In the genomic region with DNA sequence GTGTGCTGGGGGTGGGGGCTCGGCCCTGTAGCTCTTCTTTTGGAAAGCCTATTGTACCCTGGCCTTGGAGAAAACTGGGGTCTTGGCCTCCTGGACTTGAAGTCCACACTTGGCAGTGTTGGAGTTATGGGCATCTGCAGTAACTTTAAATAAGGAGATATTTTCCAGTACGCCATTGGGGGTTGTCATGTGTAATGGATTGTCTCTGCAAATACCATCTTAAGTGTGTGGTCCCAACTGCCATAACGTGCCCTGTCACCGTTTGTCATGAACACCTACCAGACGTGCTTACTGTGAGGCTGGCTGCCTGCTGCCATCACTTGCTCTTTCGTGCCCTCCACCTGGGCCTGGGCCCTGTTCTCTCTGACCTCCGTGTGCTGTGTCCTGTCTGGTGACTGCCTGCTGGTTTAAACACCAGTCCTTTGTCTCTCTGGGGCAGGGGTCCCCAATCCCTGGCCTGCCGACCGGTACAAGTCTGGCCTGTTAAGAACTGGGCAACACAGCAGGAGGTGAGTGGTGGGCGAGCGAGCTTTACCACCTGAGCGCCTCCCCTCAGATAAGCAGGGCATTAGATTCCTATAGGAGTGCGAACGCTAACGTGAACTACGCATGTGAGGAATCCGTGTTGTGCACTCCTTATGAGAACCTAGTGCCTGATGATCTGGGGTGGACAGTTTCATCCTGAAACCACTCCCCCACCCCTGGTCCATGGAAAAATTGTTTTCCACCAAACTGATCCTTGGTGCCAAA, we compare ENCODE assay signal across 1 cellular context.
TF ChIP-seq lines count a peak whose summit lies in the region.

No MANE protein-coding gene starts in this region.

TF ChIP-seq in K562, 482 proteins besides CTCF, POLR2A, EP300 and RAD21 (continued from another document and continues in another):
- TF ChIP-seq SMARCE1 (IDR thresholded peaks at IDR 0.05) (no peak), HDAC6 (IDR thresholded peaks at IDR 0.05; ENCODE audit: low read depth, low read length) (no peak), ZNF133 (CRISPR knock-in tag; IDR thresholded peaks at IDR 0.05) (no peak), SIN3B (IDR thresholded peaks at IDR 0.05; ENCODE audit: low read depth) (no peak), CBFA2T3 (IDR thresholded peaks at IDR 0.05) (no peak), RFX7 (CRISPR knock-in tag; IDR thresholded peaks at IDR 0.05) (peak; percentile 82), KLF1 (tag; IDR thresholded peaks at IDR 0.05) (no peak), HEY1 (CRISPR knock-in tag; IDR thresholded peaks at IDR 0.05; ENCODE audit: borderline replicate concordance) (no peak), CBX3 (IDR thresholded peaks at IDR 0.05; ENCODE audit: borderline replicate concordance in 1 of 2, low read length in 2 of 2) (no peak), HDAC3 (IDR thresholded peaks at IDR 0.05; ENCODE audit: borderline replicate concordance, partially characterized antibody) (no peak), KAT2B (IDR thresholded peaks at IDR 0.05; ENCODE audit: low read depth, low read length) (no peak), GTF2F1 (IDR thresholded peaks at IDR 0.05; ENCODE audit: low read depth, low read length) (no peak), CREBBP (IDR thresholded peaks at IDR 0.05; ENCODE audit: low read depth, low read length) (no peak), CC2D1A (IDR thresholded peaks at IDR 0.05) (no peak), BHLHE40 (IDR thresholded peaks at IDR 0.05; ENCODE audit: low read length) (no peak), RFX5 (IDR thresholded peaks at IDR 0.05; ENCODE audit: low read depth, low read length) (no peak), ETV5 (CRISPR knock-in tag; IDR thresholded peaks at IDR 0.05; ENCODE audit: low read depth) (no peak), ZFP1 (CRISPR knock-in tag; IDR thresholded peaks at IDR 0.05) (no peak), MECOM (CRISPR knock-in tag; IDR thresholded peaks at IDR 0.05) (no peak), YBX1 (IDR thresholded peaks at IDR 0.05) (no peak), ZNF445 (CRISPR knock-in tag; IDR thresholded peaks at IDR 0.05; ENCODE audit: low read depth) (0 out of 2 replicates have a peak, but pooled peaks have one; percentile 2), SOX6 (IDR thresholded peaks at IDR 0.05) (no peak), POLR2AphosphoS5 (IDR thresholded peaks at IDR 0.05; ENCODE audit: control insufficient read depth, insufficient read depth, low read depth, low read length) (0 out of 2 replicates have a peak, but pooled peaks have one; percentile 1), DDX20 (tag; IDR thresholded peaks at IDR 0.05; ENCODE audit: low read depth) (no peak), SUPT5H (IDR thresholded peaks at IDR 0.05) (peak; percentile 77), MXI1 (IDR thresholded peaks at IDR 0.05; ENCODE audit: low read depth, low read length) (no peak), SMARCA4 (IDR thresholded peaks at IDR 0.05) (no peak), NFE2 (IDR thresholded peaks at IDR 0.05; ENCODE audit: low read depth) (0 out of 2 replicates have a peak, but pooled peaks have one; percentile 5), MTA2 (IDR thresholded peaks at IDR 0.05; ENCODE audit: low read depth) (no peak), CSDE1 (IDR thresholded peaks at IDR 0.05) (no peak), CTBP1 (IDR thresholded peaks at IDR 0.05; ENCODE audit: borderline replicate concordance) (no peak)
- TF ChIP-seq, protein P1, sequence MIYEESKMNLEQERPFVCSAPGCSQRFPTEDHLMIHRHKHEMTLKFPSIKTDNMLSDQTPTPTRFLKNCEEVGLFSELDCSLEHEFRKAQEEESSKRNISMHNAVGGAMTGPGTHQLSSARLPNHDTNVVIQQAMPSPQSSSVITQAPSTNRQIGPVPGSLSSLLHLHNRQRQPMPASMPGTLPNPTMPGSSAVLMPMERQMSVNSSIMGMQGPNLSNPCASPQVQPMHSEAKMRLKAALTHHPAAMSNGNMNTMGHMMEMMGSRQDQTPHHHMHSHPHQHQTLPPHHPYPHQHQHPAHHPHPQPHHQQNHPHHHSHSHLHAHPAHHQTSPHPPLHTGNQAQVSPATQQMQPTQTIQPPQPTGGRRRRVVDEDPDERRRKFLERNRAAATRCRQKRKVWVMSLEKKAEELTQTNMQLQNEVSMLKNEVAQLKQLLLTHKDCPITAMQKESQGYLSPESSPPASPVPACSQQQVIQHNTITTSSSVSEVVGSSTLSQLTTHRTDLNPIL (CRISPR knock-in tag; IDR thresholded peaks at IDR 0.05), result no peak
- TF ChIP-seq, protein P2, sequence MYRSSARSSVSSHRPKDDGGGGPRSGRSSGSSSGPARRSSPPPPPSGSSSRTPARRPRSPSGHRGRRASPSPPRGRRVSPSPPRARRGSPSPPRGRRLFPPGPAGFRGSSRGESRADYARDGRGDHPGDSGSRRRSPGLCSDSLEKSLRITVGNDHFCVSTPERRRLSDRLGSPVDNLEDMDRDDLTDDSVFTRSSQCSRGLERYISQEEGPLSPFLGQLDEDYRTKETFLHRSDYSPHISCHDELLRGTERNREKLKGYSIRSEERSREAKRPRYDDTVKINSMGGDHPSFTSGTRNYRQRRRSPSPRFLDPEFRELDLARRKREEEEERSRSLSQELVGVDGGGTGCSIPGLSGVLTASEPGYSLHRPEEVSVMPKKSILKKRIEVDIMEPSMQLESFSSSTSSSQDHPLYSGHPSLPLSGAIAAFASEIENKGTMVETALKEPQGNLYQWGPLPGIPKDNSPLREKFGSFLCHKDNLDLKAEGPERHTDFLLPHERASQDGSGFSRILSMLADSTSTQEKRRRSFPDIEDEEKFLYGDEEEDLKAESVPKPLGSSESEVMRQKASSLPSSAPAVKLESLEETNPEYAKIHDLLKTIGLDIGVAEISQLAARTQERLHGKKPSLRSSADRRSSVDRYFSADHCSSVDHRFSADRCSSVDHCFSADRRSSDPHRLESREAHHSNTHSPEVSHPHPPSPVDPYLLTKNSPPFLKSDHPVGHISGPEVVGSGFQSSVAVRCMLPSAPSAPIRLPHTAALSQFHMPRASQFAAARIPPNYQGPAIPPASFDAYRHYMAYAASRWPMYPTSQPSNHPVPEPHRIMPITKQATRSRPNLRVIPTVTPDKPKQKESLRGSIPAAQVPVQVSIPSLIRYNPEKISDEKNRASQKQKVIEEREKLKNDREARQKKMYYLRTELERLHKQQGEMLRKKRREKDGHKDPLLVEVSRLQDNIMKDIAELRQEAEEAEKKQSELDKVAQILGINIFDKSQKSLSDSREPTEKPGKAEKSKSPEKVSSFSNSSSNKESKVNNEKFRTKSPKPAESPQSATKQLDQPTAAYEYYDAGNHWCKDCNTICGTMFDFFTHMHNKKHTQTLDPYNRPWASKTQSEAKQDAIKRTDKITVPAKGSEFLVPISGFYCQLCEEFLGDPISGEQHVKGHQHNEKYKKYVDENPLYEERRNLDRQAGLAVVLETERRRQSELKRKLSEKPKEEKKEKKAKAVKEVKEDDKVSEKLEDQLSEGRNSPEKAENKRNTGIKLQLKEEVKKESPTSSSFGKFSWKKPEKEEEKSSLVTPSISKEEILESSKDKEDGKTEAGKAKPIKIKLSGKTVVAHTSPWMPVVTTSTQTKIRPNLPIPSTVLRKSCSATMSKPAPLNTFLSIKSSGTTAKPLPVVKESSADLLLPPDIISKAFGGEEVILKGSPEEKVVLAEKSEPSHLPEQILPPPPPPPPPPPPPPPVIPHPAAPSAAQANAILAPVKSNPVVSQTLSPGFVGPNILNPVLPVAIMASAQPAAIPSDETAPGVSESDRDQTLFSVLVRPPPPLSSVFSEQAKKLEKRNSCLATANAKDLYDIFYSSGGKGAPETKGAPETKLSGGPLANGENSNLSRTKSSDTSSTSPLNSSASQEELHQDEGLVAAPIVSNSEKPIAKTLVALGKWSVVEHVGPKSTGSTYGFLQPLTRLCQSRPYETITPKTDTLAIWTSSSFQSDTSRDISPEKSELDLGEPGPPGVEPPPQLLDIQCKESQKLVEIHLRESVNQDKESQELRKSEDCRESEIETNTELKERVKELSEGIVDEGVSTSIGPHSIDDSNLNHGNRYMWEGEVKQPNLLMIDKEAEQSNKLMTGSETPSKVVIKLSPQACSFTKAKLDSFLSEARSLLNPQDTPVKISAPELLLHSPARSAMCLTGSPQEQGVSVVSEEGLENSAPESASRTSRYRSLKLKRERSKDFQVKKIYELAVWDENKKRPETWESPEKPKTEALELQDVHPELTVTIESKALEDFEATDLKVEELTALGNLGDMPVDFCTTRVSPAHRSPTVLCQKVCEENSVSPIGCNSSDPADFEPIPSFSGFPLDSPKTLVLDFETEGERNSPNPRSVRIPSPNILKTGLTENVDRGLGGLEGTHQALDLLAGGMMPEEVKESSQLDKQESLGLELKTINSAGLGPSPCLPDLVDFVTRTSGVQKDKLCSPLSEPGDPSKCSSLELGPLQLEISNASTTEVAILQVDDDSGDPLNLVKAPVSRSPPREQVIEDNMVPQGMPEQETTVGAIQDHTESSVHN (IDR thresholded peaks at IDR 0.05; ENCODE audit: borderline replicate concordance in 1 of 2, low read depth in 1 of 2), result no peak
- TF ChIP-seq, protein P3, sequence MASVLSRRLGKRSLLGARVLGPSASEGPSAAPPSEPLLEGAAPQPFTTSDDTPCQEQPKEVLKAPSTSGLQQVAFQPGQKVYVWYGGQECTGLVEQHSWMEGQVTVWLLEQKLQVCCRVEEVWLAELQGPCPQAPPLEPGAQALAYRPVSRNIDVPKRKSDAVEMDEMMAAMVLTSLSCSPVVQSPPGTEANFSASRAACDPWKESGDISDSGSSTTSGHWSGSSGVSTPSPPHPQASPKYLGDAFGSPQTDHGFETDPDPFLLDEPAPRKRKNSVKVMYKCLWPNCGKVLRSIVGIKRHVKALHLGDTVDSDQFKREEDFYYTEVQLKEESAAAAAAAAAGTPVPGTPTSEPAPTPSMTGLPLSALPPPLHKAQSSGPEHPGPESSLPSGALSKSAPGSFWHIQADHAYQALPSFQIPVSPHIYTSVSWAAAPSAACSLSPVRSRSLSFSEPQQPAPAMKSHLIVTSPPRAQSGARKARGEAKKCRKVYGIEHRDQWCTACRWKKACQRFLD (CRISPR knock-in tag; IDR thresholded peaks at IDR 0.05), result no peak
- TF ChIP-seq, protein P4, sequence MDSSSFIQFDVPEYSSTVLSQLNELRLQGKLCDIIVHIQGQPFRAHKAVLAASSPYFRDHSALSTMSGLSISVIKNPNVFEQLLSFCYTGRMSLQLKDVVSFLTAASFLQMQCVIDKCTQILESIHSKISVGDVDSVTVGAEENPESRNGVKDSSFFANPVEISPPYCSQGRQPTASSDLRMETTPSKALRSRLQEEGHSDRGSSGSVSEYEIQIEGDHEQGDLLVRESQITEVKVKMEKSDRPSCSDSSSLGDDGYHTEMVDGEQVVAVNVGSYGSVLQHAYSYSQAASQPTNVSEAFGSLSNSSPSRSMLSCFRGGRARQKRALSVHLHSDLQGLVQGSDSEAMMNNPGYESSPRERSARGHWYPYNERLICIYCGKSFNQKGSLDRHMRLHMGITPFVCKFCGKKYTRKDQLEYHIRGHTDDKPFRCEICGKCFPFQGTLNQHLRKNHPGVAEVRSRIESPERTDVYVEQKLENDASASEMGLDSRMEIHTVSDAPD (CRISPR knock-in tag; IDR thresholded peaks at IDR 0.05), result no peak
- TF ChIP-seq, protein P5, sequence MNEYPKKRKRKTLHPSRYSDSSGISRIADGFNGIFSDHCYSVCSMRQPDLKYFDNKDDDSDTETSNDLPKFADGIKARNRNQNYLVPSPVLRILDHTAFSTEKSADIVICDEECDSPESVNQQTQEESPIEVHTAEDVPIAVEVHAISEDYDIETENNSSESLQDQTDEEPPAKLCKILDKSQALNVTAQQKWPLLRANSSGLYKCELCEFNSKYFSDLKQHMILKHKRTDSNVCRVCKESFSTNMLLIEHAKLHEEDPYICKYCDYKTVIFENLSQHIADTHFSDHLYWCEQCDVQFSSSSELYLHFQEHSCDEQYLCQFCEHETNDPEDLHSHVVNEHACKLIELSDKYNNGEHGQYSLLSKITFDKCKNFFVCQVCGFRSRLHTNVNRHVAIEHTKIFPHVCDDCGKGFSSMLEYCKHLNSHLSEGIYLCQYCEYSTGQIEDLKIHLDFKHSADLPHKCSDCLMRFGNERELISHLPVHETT (CRISPR knock-in tag; conservative IDR thresholded peaks at IDR 0.05 in 1 of 2, IDR thresholded peaks at IDR 0.05 in 1 of 2), result 0 out of 4 replicates have a peak, but pooled peaks of 1 of the 2 experiments have one; percentile 13
- TF ChIP-seq, protein P6, sequence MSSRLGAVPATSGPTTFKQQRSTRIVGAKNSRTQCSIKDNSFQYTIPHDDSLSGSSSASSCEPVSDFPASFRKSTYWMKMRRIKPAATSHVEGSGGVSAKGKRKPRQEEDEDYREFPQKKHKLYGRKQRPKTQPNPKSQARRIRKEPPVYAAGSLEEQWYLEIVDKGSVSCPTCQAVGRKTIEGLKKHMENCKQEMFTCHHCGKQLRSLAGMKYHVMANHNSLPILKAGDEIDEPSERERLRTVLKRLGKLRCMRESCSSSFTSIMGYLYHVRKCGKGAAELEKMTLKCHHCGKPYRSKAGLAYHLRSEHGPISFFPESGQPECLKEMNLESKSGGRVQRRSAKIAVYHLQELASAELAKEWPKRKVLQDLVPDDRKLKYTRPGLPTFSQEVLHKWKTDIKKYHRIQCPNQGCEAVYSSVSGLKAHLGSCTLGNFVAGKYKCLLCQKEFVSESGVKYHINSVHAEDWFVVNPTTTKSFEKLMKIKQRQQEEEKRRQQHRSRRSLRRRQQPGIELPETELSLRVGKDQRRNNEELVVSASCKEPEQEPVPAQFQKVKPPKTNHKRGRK (tag; IDR thresholded peaks at IDR 0.05), result no peak
- TF ChIP-seq, protein P7, sequence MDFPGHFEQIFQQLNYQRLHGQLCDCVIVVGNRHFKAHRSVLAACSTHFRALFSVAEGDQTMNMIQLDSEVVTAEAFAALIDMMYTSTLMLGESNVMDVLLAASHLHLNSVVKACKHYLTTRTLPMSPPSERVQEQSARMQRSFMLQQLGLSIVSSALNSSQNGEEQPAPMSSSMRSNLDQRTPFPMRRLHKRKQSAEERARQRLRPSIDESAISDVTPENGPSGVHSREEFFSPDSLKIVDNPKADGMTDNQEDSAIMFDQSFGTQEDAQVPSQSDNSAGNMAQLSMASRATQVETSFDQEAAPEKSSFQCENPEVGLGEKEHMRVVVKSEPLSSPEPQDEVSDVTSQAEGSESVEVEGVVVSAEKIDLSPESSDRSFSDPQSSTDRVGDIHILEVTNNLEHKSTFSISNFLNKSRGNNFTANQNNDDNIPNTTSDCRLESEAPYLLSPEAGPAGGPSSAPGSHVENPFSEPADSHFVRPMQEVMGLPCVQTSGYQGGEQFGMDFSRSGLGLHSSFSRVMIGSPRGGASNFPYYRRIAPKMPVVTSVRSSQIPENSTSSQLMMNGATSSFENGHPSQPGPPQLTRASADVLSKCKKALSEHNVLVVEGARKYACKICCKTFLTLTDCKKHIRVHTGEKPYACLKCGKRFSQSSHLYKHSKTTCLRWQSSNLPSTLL (IDR thresholded peaks at IDR 0.05), result no peak
